Comparison of ENCODE assay signal across 1 cellular context in genomic region chr1:26959722-26960624, GRCh38.
TF ChIP-seq lines count a peak whose summit lies in the region.

Gene KDF1 (minus strand): TSS chr1:26960468. CDS start chr1:26952380, 8,088 bp downstream.

TF ChIP-seq in HepG2, 621 proteins besides CTCF, POLR2A, EP300 and RAD21 (continued from another document and continues in another):
- TF ChIP-seq ZNF142 (CRISPR knock-in tag; IDR thresholded peaks at IDR 0.05) (0 out of 2 replicates have a peak, but pooled peaks have one; percentile 15), NKX3-1 (CRISPR knock-in tag; IDR thresholded peaks at IDR 0.05) (no peak), FOXP4 (CRISPR knock-in tag; IDR thresholded peaks at IDR 0.05) (0 out of 2 replicates have a peak, but pooled peaks have one; percentile 40), KDM5A (IDR thresholded peaks at IDR 0.05; ENCODE audit: borderline replicate concordance, low read length) (peak; percentile 64; the same call in 1 of the 2 replicates), ZUFSP (CRISPR knock-in tag; IDR thresholded peaks at IDR 0.05; ENCODE audit: borderline replicate concordance) (no peak), ATAD3A (CRISPR knock-in tag; IDR thresholded peaks at IDR 0.05) (no peak), ZBTB42 (CRISPR knock-in tag; IDR thresholded peaks at IDR 0.05) (no peak), ZNF263 (CRISPR knock-in tag; IDR thresholded peaks at IDR 0.05) (0 out of 2 replicates have a peak, but pooled peaks have one; percentile 23), ATF3 (CRISPR knock-in tag; IDR thresholded peaks at IDR 0.05) (no peak), TBX3 (IDR thresholded peaks at IDR 0.05; ENCODE audit: borderline replicate concordance) (no peak), KMT2A (CRISPR knock-in tag; IDR thresholded peaks at IDR 0.05) (no peak), ZNF597 (CRISPR knock-in tag; IDR thresholded peaks at IDR 0.05) (no peak), ATF7-NPFF (CRISPR knock-in tag; IDR thresholded peaks at IDR 0.05; ENCODE audit: low read depth) (peak; percentile 39; the same call in 1 of the 2 replicates), ZNF644 (CRISPR knock-in tag; IDR thresholded peaks at IDR 0.05; ENCODE audit: low read depth) (no peak), SP2 (CRISPR knock-in tag; IDR thresholded peaks at IDR 0.05) (peak; percentile 37; the same call in 1 of the 2 replicates), ZNF746 (CRISPR knock-in tag; IDR thresholded peaks at IDR 0.05) (no peak), ZNF580 (CRISPR knock-in tag; IDR thresholded peaks at IDR 0.05; ENCODE audit: borderline replicate concordance, low read depth) (no peak; the same call in 1 of the 2 replicates), ZFP37 (CRISPR knock-in tag; IDR thresholded peaks at IDR 0.05; ENCODE audit: borderline replicate concordance) (no peak), ZNF280D (CRISPR knock-in tag; IDR thresholded peaks at IDR 0.05) (no peak), GABPB1 (CRISPR knock-in tag; IDR thresholded peaks at IDR 0.05) (peak; percentile 79), HNRNPK (IDR thresholded peaks at IDR 0.05; ENCODE audit: low read depth, low read length, poor library complexity, severe bottlenecking) (peak; percentile 75), GMEB2 (CRISPR knock-in tag; IDR thresholded peaks at IDR 0.05; ENCODE audit: low read depth) (no peak), STAG1 (CRISPR knock-in tag; IDR thresholded peaks at IDR 0.05) (no peak), ZNF343 (CRISPR knock-in tag; IDR thresholded peaks at IDR 0.05) (0 out of 2 replicates have a peak, but pooled peaks have one; percentile 23), REST (IDR thresholded peaks at IDR 0.05; ENCODE audit: borderline replicate concordance in 1 of 2, low read depth in 1 of 2, low read length in 2 of 2) (no peak; a peak in 1 of 4 replicates), POLR2AphosphoS5 (IDR thresholded peaks at IDR 0.05; ENCODE audit: low read depth, low read length) (no peak), ZNF124 (CRISPR knock-in tag; IDR thresholded peaks at IDR 0.05) (no peak; the same call in 1 of the 2 replicates), DRAP1 (CRISPR knock-in tag; IDR thresholded peaks at IDR 0.05) (0 out of 2 replicates have a peak, but pooled peaks have one; percentile 27), ZNF678 (CRISPR knock-in tag; IDR thresholded peaks at IDR 0.05) (0 out of 2 replicates have a peak, but pooled peaks have one; percentile 3), ZNF225 (CRISPR knock-in tag; IDR thresholded peaks at IDR 0.05) (0 out of 2 replicates have a peak, but pooled peaks have one; percentile 3), CC2D1A (CRISPR knock-in tag; IDR thresholded peaks at IDR 0.05) (no peak), ZEB1 (IDR thresholded peaks at IDR 0.05; ENCODE audit: insufficient replicate concordance, low read depth) (peak; percentile 100), KDM3A (CRISPR knock-in tag; IDR thresholded peaks at IDR 0.05; ENCODE audit: low read depth) (no peak), HNF1B (CRISPR knock-in tag; IDR thresholded peaks at IDR 0.05) (peak; percentile 50; the same call in 1 of the 2 replicates)
